21 cellular contexts compared by ENCODE assay signal in the genomic region with DNA sequence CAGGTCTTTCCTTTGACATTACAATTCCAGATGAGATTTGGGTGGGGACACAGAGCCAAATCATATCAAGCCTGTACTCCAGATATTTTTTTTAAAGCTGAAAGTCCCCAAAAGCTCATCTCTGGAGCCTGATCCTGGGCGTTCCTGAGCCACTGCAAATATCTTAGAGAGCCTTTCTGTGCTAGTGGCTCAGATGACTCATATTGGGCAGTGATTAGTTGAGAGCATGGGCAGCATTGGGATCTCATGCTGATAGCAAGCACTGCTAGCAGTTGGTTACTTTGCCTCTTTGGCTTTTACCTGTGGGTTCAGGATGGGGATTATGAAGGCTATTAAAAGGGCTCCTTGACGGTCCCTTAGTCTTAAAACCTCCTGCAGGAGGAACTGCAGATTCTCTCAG. TPM values are rescaled to one million over a fixed set of nuclear protein-coding genes. Genes with fewer than 3 reads are reported as not detected.
"Had no signal": no experiment of that assay in that cellular context is flagged by ENCODE, and none has a peak within 500 bp of the region (broad histone marks: within the 10 kb centered on the region; RNA-seq: fewer than 3 reads in every experiment).

No MANE protein-coding gene starts in this region.

- H3K4me1 Mint-ChIP-seq: immature natural killer cell had no signal

- H3K4me3 Mint-ChIP-seq: activated CD4-positive, alpha-beta memory T cell treated with anti-CD3 and anti-CD28 coated beads for 36 hours; activated naive CD8-positive, alpha-beta T cell; activated T-cell treated with anti-CD3 and anti-CD28 coated beads, Interleukin-2, amount 50 U/mL, for 24 hours; endodermal cell; immature natural killer cell; neural crest cell had no signal

- H3K36me3 Mint-ChIP-seq: activated CD4-positive, alpha-beta memory T cell treated with anti-CD3 and anti-CD28 coated beads for 36 hours; activated naive CD8-positive, alpha-beta T cell; immature natural killer cell had no signal

- DNase-seq: activated CD4-positive, alpha-beta memory T cell treated with anti-CD3 and anti-CD28 coated beads for 36 hours; activated effector memory CD4-positive, alpha-beta T cell treated with anti-CD3 and anti-CD28 coated beads, Interleukin-2, amount 50 U/mL, for 16 hours; activated T-cell treated with anti-CD3 and anti-CD28 coated beads, Interleukin-2, amount 50 U/mL, for 24 hours; amygdala; dorsolateral prefrontal cortex; endodermal cell; erythroblast; immature natural killer cell; left cardiac atrium; midbrain; ovary; sigmoid colon; stimulated activated CD4-positive, alpha-beta T cell treated with anti-CD3 and anti-CD28 coated beads, Interleukin-12 subunit alpha, Interleukin-12 subunit beta, amount 100 ng/mL, for 4 hours; stimulated activated CD4-positive, alpha-beta T cell treated with anti-CD3 and anti-CD28 coated beads, Interleukin-2, amount 100 ng/mL, for 24 hours had no signal

- H3K27me3 Mint-ChIP-seq: activated CD4-positive, alpha-beta memory T cell treated with anti-CD3 and anti-CD28 coated beads for 36 hours; activated naive CD8-positive, alpha-beta T cell; activated T-cell treated with anti-CD3 and anti-CD28 coated beads, Interleukin-2, amount 50 U/mL, for 24 hours had no signal

- H3K27ac Mint-ChIP-seq: activated CD4-positive, alpha-beta memory T cell treated with anti-CD3 and anti-CD28 coated beads for 36 hours; activated naive CD8-positive, alpha-beta T cell; activated T-cell treated with anti-CD3 and anti-CD28 coated beads, Interleukin-2, amount 50 U/mL, for 24 hours; endodermal cell; immature natural killer cell had no signal

- H3K9me3 Mint-ChIP-seq: activated CD4-positive, alpha-beta memory T cell treated with anti-CD3 and anti-CD28 coated beads for 36 hours; activated T-cell treated with anti-CD3 and anti-CD28 coated beads, Interleukin-2, amount 50 U/mL, for 24 hours; endodermal cell; immature natural killer cell had no signal

- H3K27ac ChIP-seq: ovary, thoracic aorta, VCaP had no signal

- H3K27me3 ChIP-seq: dorsolateral prefrontal cortex, ovary, sigmoid colon had no signal

- H3K4me3 ChIP-seq: dorsolateral prefrontal cortex, lung, ovary, sigmoid colon, thoracic aorta had no signal

- H3K36me3 ChIP-seq: ovary, sigmoid colon, thoracic aorta had no signal

- H3K9me3 ChIP-seq: ovary, sigmoid colon, thoracic aorta had no signal

RNA-seq across cellular contexts. Expression of gene SCRG1, which starts 51.4 kb away (rescaled TPM):
- total RNA-seq: activated CD4-positive, alpha-beta memory T cell treated with anti-CD3 and anti-CD28 coated beads for 36 hours; endodermal cell; pulmonary artery endothelial cell; T-helper 1 cell treated with Interleukin-12 subunit alpha and Interleukin-12 subunit beta and Interleukin-4 antibody, amounts not matched to agents 30 ng/mL and 1 ng/mL, for 36 hours had no signal
